ENCODE assay signal across 1 cellular context in genomic region chr11:121553806-121554205, GRCh38.
TF ChIP-seq lines count a peak whose summit lies in the region.

No MANE protein-coding gene starts in this region.

TF ChIP-seq in HepG2, 621 proteins besides CTCF, POLR2A, EP300 and RAD21 (continued from another document and continues in another):
- TF ChIP-seq ZNF770 (CRISPR knock-in tag; IDR thresholded peaks at IDR 0.05) (no peak), U2AF2 (IDR thresholded peaks at IDR 0.05; ENCODE audit: low read depth, low read length) (no peak), ARID2 (CRISPR knock-in tag; IDR thresholded peaks at IDR 0.05; ENCODE audit: borderline replicate concordance) (no peak), ZFP90 (CRISPR knock-in tag; IDR thresholded peaks at IDR 0.05; ENCODE audit: borderline replicate concordance) (no peak), ZMYM4 (CRISPR knock-in tag; IDR thresholded peaks at IDR 0.05) (peak; percentile 83), JDP2 (CRISPR knock-in tag; IDR thresholded peaks at IDR 0.05; ENCODE audit: borderline replicate concordance) (no peak), FOSL1 (CRISPR knock-in tag; IDR thresholded peaks at IDR 0.05; ENCODE audit: borderline replicate concordance) (peak; percentile 80; the same call in 1 of the 2 replicates), TARDBP (CRISPR knock-in tag; IDR thresholded peaks at IDR 0.05) (peak; percentile 80; the same call in 1 of the 2 replicates), TOE1 (CRISPR knock-in tag; IDR thresholded peaks at IDR 0.05) (no peak), MXD4 (CRISPR knock-in tag; IDR thresholded peaks at IDR 0.05) (peak; percentile 81), MAFF (IDR thresholded peaks at IDR 0.05; ENCODE audit: low read depth, low read length) (no peak), HIVEP1 (CRISPR knock-in tag; IDR thresholded peaks at IDR 0.05) (peak; percentile 41; the same call in 1 of the 2 replicates), HDAC2 (CRISPR knock-in tag; IDR thresholded peaks at IDR 0.05) (peak; percentile 88), RERE (CRISPR knock-in tag; IDR thresholded peaks at IDR 0.05; ENCODE audit: low read depth) (peak; percentile 18; the same call in 1 of the 2 replicates), JUND (CRISPR knock-in tag; IDR thresholded peaks at IDR 0.05) (peak; percentile 95), LRRFIP1 (CRISPR knock-in tag; conservative IDR thresholded peaks at IDR 0.05) (no peak), NR2F1 (CRISPR knock-in tag; IDR thresholded peaks at IDR 0.05) (peak in 1 of 2 experiments; percentile 23; a peak in 2 of 4 replicates), MZF1 (CRISPR knock-in tag; IDR thresholded peaks at IDR 0.05; ENCODE audit: borderline replicate concordance) (no peak), ZNF510 (CRISPR knock-in tag; IDR thresholded peaks at IDR 0.05; ENCODE audit: low read depth) (0 out of 2 replicates have a peak, but pooled peaks have one; percentile 73), ZNF761 (CRISPR knock-in tag; conservative IDR thresholded peaks at IDR 0.05) (0 out of 2 replicates have a peak, but pooled peaks have one; percentile 47), ZC3H4 (CRISPR knock-in tag; IDR thresholded peaks at IDR 0.05; ENCODE audit: borderline replicate concordance) (no peak), ZNF747 (CRISPR knock-in tag; IDR thresholded peaks at IDR 0.05; ENCODE audit: borderline replicate concordance) (peak; percentile 70; the same call in 1 of the 2 replicates), RARA (CRISPR knock-in tag; IDR thresholded peaks at IDR 0.05) (peak; percentile 86), ZNF674 (CRISPR knock-in tag; IDR thresholded peaks at IDR 0.05; ENCODE audit: low read depth) (peak; percentile 51; the same call in 1 of the 2 replicates), HNF4A (CRISPR knock-in tag; IDR thresholded peaks at IDR 0.05) (peak; percentile 93), ZNF746 (CRISPR knock-in tag; IDR thresholded peaks at IDR 0.05) (0 out of 2 replicates have a peak, but pooled peaks have one; percentile 38), FOXA3 (CRISPR knock-in tag; IDR thresholded peaks at IDR 0.05) (peak; percentile 72), ZNF44 (CRISPR knock-in tag; IDR thresholded peaks at IDR 0.05) (0 out of 2 replicates have a peak, but pooled peaks have one; percentile 52), SP4 (CRISPR knock-in tag; IDR thresholded peaks at IDR 0.05) (no peak), REXO4 (CRISPR knock-in tag; IDR thresholded peaks at IDR 0.05; ENCODE audit: borderline replicate concordance) (no peak), SIN3A (IDR thresholded peaks at IDR 0.05; ENCODE audit: borderline replicate concordance, low read depth, low read length) (peak; percentile 62; the same call in 1 of the 2 replicates), AGO2 (optimal IDR thresholded peaks at IDR 0.05; ENCODE audit: low read depth, low read length) (no peak), RARG (CRISPR knock-in tag; IDR thresholded peaks at IDR 0.05; ENCODE audit: low read depth) (no peak)
- TF ChIP-seq, protein P1, sequence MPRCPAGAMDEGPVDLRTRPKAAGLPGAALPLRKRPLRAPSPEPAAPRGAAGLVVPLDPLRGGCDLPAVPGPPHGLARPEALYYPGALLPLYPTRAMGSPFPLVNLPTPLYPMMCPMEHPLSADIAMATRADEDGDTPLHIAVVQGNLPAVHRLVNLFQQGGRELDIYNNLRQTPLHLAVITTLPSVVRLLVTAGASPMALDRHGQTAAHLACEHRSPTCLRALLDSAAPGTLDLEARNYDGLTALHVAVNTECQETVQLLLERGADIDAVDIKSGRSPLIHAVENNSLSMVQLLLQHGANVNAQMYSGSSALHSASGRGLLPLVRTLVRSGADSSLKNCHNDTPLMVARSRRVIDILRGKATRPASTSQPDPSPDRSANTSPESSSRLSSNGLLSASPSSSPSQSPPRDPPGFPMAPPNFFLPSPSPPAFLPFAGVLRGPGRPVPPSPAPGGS (CRISPR knock-in tag; IDR thresholded peaks at IDR 0.05) = 0 out of 2 replicates have a peak, but pooled peaks have one; percentile 30
- TF ChIP-seq, protein P2, sequence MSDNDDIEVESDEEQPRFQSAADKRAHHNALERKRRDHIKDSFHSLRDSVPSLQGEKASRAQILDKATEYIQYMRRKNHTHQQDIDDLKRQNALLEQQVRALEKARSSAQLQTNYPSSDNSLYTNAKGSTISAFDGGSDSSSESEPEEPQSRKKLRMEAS (IDR thresholded peaks at IDR 0.05) = peak; percentile 70; the same call in 1 of the 2 replicates
- TF ChIP-seq, protein P3, sequence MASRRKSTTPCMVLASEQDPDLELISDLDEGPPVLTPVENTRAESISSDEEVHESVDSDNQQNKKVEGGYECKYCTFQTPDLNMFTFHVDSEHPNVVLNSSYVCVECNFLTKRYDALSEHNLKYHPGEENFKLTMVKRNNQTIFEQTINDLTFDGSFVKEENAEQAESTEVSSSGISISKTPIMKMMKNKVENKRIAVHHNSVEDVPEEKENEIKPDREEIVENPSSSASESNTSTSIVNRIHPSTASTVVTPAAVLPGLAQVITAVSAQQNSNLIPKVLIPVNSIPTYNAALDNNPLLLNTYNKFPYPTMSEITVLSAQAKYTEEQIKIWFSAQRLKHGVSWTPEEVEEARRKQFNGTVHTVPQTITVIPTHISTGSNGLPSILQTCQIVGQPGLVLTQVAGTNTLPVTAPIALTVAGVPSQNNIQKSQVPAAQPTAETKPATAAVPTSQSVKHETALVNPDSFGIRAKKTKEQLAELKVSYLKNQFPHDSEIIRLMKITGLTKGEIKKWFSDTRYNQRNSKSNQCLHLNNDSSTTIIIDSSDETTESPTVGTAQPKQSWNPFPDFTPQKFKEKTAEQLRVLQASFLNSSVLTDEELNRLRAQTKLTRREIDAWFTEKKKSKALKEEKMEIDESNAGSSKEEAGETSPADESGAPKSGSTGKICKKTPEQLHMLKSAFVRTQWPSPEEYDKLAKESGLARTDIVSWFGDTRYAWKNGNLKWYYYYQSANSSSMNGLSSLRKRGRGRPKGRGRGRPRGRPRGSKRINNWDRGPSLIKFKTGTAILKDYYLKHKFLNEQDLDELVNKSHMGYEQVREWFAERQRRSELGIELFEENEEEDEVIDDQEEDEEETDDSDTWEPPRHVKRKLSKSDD (CRISPR knock-in tag; IDR thresholded peaks at IDR 0.05; ENCODE audit: low read depth) = peak; percentile 69
- TF ChIP-seq, protein P4, sequence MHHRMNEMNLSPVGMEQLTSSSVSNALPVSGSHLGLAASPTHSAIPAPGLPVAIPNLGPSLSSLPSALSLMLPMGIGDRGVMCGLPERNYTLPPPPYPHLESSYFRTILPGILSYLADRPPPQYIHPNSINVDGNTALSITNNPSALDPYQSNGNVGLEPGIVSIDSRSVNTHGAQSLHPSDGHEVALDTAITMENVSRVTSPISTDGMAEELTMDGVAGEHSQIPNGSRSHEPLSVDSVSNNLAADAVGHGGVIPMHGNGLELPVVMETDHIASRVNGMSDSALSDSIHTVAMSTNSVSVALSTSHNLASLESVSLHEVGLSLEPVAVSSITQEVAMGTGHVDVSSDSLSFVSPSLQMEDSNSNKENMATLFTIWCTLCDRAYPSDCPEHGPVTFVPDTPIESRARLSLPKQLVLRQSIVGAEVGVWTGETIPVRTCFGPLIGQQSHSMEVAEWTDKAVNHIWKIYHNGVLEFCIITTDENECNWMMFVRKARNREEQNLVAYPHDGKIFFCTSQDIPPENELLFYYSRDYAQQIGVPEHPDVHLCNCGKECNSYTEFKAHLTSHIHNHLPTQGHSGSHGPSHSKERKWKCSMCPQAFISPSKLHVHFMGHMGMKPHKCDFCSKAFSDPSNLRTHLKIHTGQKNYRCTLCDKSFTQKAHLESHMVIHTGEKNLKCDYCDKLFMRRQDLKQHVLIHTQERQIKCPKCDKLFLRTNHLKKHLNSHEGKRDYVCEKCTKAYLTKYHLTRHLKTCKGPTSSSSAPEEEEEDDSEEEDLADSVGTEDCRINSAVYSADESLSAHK (CRISPR knock-in tag; IDR thresholded peaks at IDR 0.05; ENCODE audit: borderline replicate concordance) = no peak
